ENCODE assay signal across 17 cellular contexts in the genomic region with DNA sequence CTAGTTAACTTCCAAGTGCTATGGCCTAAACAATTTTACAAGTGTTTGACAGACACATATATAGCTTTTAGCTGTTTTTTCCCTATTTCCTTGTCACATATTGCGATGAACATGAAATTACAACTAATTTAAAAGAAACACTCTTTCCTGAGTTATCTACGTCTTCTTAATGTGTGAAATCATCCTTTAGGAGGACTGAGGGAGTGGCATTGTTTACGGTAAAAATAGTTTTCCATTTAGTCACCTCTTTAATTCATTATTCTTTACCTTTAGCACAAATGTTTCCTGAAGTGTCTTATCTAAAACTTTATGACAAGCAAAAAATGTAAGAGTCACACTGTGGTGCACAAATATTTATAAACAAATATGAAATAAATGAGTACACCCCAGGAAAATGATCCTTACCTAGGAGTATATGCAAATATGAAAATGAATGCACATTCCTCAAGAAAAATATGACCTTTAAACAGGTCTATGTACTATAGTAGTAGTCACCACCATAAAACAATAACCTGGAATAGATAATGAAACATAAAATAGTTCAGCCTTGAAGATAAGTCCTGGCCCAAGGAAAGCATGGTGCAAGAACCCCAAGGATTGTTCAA.
"Had no signal": no experiment of that assay in that cellular context is flagged by ENCODE, and none has a peak within 500 bp of the region (broad histone marks: within the 10 kb centered on the region; RNA-seq: fewer than 3 reads in every experiment).

No MANE protein-coding gene starts in this region.

- H3K27me3 ChIP-seq: ascending aorta had no signal

- H3K27ac Mint-ChIP-seq: activated CD4-positive, alpha-beta T cell treated with anti-CD3 and anti-CD28 coated beads, Interleukin-2, amount 10 ng/mL, durations not matched to agents 7 days and 5 days; effector memory CD8-positive, alpha-beta T cell; nephron had no signal

- H3K36me3 ChIP-seq: ascending aorta had no signal

- DNase-seq: activated CD4-positive, alpha-beta T cell treated with anti-CD3 and anti-CD28 coated beads, Interleukin-2, amount 10 ng/mL, durations not matched to agents 7 days and 5 days; activated CD4-positive, CD25-positive, alpha-beta regulatory T cell; activated CD8-positive, alpha-beta memory T cell treated with anti-CD3 and anti-CD28 coated beads, Interleukin-2, amount 50 U/mL, for 4 hours; activated effector memory CD4-positive, alpha-beta T cell treated with anti-CD3 and anti-CD28 coated beads, Interleukin-2, amount 50 U/mL, for 16 hours; activated naive CD4-positive, alpha-beta T cell treated with anti-CD3 and anti-CD28 coated beads, Interleukin-2, amount 50 U/mL, for 16 hours; activated T-cell treated with anti-CD3 and anti-CD28 coated beads, Interleukin-2, amount 50 U/mL, for 48 hours; cerebellar nuclear complex; effector memory CD8-positive, alpha-beta T cell; hypothalamus; posterior cingulate gyrus; retina; stimulated activated naive CD4-positive, alpha-beta T cell; SW 1271 had no signal

- H3K4me1 ChIP-seq: ascending aorta had no signal

- H3K4me3 Mint-ChIP-seq: activated CD4-positive, alpha-beta T cell treated with anti-CD3 and anti-CD28 coated beads, Interleukin-2, amount 10 ng/mL, durations not matched to agents 7 days and 5 days; effector memory CD8-positive, alpha-beta T cell; nephron had no signal

- ATAC-seq: effector memory CD8-positive, alpha-beta T cell; left lobe of liver had no signal

- H3K4me3 ChIP-seq: ascending aorta, lung had no signal

- H3K27ac ChIP-seq: ascending aorta had no signal

- H3K9me3 Mint-ChIP-seq: activated CD4-positive, alpha-beta T cell treated with anti-CD3 and anti-CD28 coated beads, Interleukin-2, amount 10 ng/mL, durations not matched to agents 7 days and 5 days had no signal

- H3K27me3 Mint-ChIP-seq: activated CD4-positive, alpha-beta T cell treated with anti-CD3 and anti-CD28 coated beads, Interleukin-2, amount 10 ng/mL, durations not matched to agents 7 days and 5 days; effector memory CD8-positive, alpha-beta T cell had no signal

- H3K9me3 ChIP-seq: ascending aorta had no signal

- H3K4me1 Mint-ChIP-seq: activated CD4-positive, alpha-beta T cell treated with anti-CD3 and anti-CD28 coated beads, Interleukin-2, amount 10 ng/mL, durations not matched to agents 7 days and 5 days; nephron had no signal
